Comparison of ENCODE assay signal across 1 cellular context in genomic region chr6:44062771-44063560, GRCh38.
TF ChIP-seq lines count a peak whose summit lies in the region.

No MANE protein-coding gene starts in this region.

TF ChIP-seq in HEK293, 187 proteins besides CTCF, POLR2A, EP300 and RAD21 (continued from another document):
- TF ChIP-seq ZBTB17 (tag by site-specific recombination; IDR thresholded peaks at IDR 0.05) = 0 out of 2 replicates have a peak, but pooled peaks have one; percentile 33
- peak; percentile 25; the same call in 1 of the 2 replicates for TF ChIP-seq YY1 (tag by site-specific recombination; IDR thresholded peaks at IDR 0.05)
- 0 out of 2 replicates have a peak, but pooled peaks have one; percentile 40 for TF ChIP-seq ZSCAN30 (tag by site-specific recombination; IDR thresholded peaks at IDR 0.05)
- TF ChIP-seq ZNF701 (tag by site-specific recombination; IDR thresholded peaks at IDR 0.05) = 0 out of 2 replicates have a peak, but pooled peaks have one; percentile 21
